8 cellular contexts compared by ENCODE assay signal in genomic region chr17:70137451-70138230, GRCh38. TPM values are rescaled to one million over a fixed set of nuclear protein-coding genes. Genes with fewer than 3 reads are reported as not detected.
A peak's percentile ranks its signal among the peaks of the same experiment; 100 is the strongest.
DNase-seq lines count a peak whose midpoint lies in the region; ATAC-seq and TF ChIP-seq lines count a peak whose summit lies in the region.

No MANE protein-coding gene starts in this region.

- H3K9me3 ChIP-seq in SK-N-SH = no peaks in the 10 kb centered on the region
- no peaks in the 10 kb centered on the region for H3K9me3 ChIP-seq in esophagus (ENCODE audit: control insufficient read depth in 2 of 2, insufficient read depth in 1 of 2, low read depth in 1 of 2, low read length in 1 of 2)
- no peaks in the 10 kb centered on the region for H3K9me3 ChIP-seq in naive thymus-derived CD4-positive, alpha-beta T cell (ENCODE audit: control insufficient read depth in 2 of 3, low read length in 3 of 3)
- no peaks in the 10 kb centered on the region for H3K9me3 ChIP-seq in vagina

- H3K9me2 ChIP-seq in SK-N-SH = no peaks in the 10 kb centered on the region

- no peak for TF ChIP-seq POLR2A in vagina (IDR thresholded peaks at IDR 0.05)

- no peaks in the 10 kb centered on the region for H3K36me3 Mint-ChIP-seq in naive thymus-derived CD4-positive, alpha-beta T cell

- DNase-seq in AG09309 (ENCODE audit: low read depth) (peak; percentile 90), SK-N-SH (no peak), vagina (ENCODE audit: extremely low spot score in 2 of 2) (peak in 1 of 2 donors; percentile 92), NCI-H446 (lab: John Stamatoyannopoulos, UW) (no peak)
- DNase-seq in naive thymus-derived CD4-positive, alpha-beta T cell = peak in 2 of 9 donors; percentile 1 to 23

- TF ChIP-seq CTCF in AG09309 (IDR thresholded peaks at IDR 0.05; ENCODE audit: control insufficient read depth, insufficient read depth, low read depth, low read length, missing control alignments) (no peak), SK-N-SH (IDR thresholded peaks at IDR 0.05) (no peak), vagina (IDR thresholded peaks at IDR 0.05) (no peak)

- H3K9me3 Mint-ChIP-seq in naive thymus-derived CD4-positive, alpha-beta T cell = no peaks in the 10 kb centered on the region

- H3K4me2 ChIP-seq in SK-N-SH = peak overlapping the region; percentile 56

- H3K4me3 Mint-ChIP-seq in naive thymus-derived CD4-positive, alpha-beta T cell = peak overlapping the region; percentile 10 to 79 (median 66)

- ATAC-seq in GM18870 (IDR thresholded peaks at IDR 0.05; ENCODE audit: unreplicated experiment) = peak; percentile 100
- ATAC-seq in HG03045 (IDR thresholded peaks at IDR 0.05; ENCODE audit: unreplicated experiment) = peak; percentile 99
- peak; percentile 44 for ATAC-seq in naive thymus-derived CD4-positive, alpha-beta T cell

- POLR2A ChIA-PET in SK-N-SH (lab: Yijun Ruan, JAX) = no interaction called here
- POLR2A ChIA-PET in naive thymus-derived CD4-positive, alpha-beta T cell (lab: Charles Lee) = no interaction called here

- CTCF ChIA-PET in SK-N-SH (lab: Yijun Ruan, JAX) = interaction anchor here (1.2 to 1.5 kb wide), 2 partner anchors 9 to 530 kb away, joined by 3 to 4 read pairs; no protein-coding TSS in a partner anchor
- CTCF ChIA-PET in naive thymus-derived CD4-positive, alpha-beta T cell (lab: Charles Lee) = no interaction called here

- no peaks in the 10 kb centered on the region for H3F3A ChIP-seq in SK-N-SH (replicated peaks; ENCODE audit: insufficient read depth)

- H3K79me2 ChIP-seq in SK-N-SH (ENCODE audit: insufficient read depth) = no peaks in the 10 kb centered on the region

- H3K4me1 Mint-ChIP-seq in naive thymus-derived CD4-positive, alpha-beta T cell = peaks cover 0 to 13% (median 11%) of the 10 kb centered on the region in 7 donors

- H3K27ac Mint-ChIP-seq in naive thymus-derived CD4-positive, alpha-beta T cell = peak overlapping the region in 3 of 9 donors; percentile 13 to 46 (median 22)

- intact Hi-C loops in naive thymus-derived CD4-positive, alpha-beta T cell (cut with micrococcal nuclease) = loop anchor here in 1 of 2 donors (2.0 kb wide), 1 partner anchor 531 kb away; no protein-coding TSS in a partner anchor
- intact Hi-C loops in vagina (cut with DNase I) = no loop called here

- TF ChIP-seq RAD21 in SK-N-SH (IDR thresholded peaks at IDR 0.05; ENCODE audit: low read length) = no peak

- H3K27me3 ChIP-seq in SK-N-SH (ENCODE audit: insufficient read depth) = no peaks in the 10 kb centered on the region
- no peaks in the 10 kb centered on the region for H3K27me3 ChIP-seq in esophagus (ENCODE audit: control insufficient read depth in 1 of 2, insufficient read depth in 2 of 2, low read length in 2 of 2)
- H3K27me3 ChIP-seq in naive thymus-derived CD4-positive, alpha-beta T cell (ENCODE audit: control insufficient read depth in 2 of 2, insufficient read depth in 2 of 2, low read length in 2 of 2) = no peaks in the 10 kb centered on the region
- no peaks in the 10 kb centered on the region for H3K27me3 ChIP-seq in vagina

- WGBS in SK-N-SH (ENCODE audit: low lambda C conversion rate) = 62% methylated on average over 9 of the region's 9 CpGs
- WGBS in esophagus, 2 donors = 8 to 11% methylated on average over 9 of the region's 9 CpGs

- H3K36me3 ChIP-seq in SK-N-SH (replicated peaks in 1 of 2; ENCODE audit: control insufficient read depth in 1 of 2, insufficient read depth in 2 of 2, low read length in 1 of 2) (no peaks in the 10 kb centered on the region), esophagus (ENCODE audit: control insufficient read depth in 2 of 2, insufficient read depth in 2 of 2, low read length in 1 of 2) (no peaks in the 10 kb centered on the region), vagina (no peaks in the 10 kb centered on the region)
- H3K36me3 ChIP-seq in naive thymus-derived CD4-positive, alpha-beta T cell (ENCODE audit: control insufficient read depth in 2 of 3, insufficient read depth in 3 of 3, low read length in 3 of 3) = no peaks in the 10 kb centered on the region

- H3K9ac ChIP-seq in SK-N-SH = peak overlapping the region; percentile 3; the same call in 1 of the 2 replicates

- H2AFZ ChIP-seq in SK-N-SH (ENCODE audit: low read depth) = peak overlapping the region; percentile 55

- peak overlapping the region in 1 of 2 experiments; percentile 48; a peak in 1 of 4 replicates for H3K27ac ChIP-seq in SK-N-SH (ENCODE audit: low read depth in 2 of 2, low read length in 1 of 2)
- H3K27ac ChIP-seq in esophagus (ENCODE audit: low read depth in 2 of 2, low read length in 1 of 2) = peak overlapping the region; percentile 15 to 66
- no peak overlapping the region for H3K27ac ChIP-seq in naive thymus-derived CD4-positive, alpha-beta T cell (ENCODE audit: low read depth, low read length)
- H3K27ac ChIP-seq in vagina = peak overlapping the region; percentile 78

- H4K20me1 ChIP-seq in SK-N-SH (ENCODE audit: insufficient read depth) = no peaks in the 10 kb centered on the region

- peaks cover 0 to 2% (median 0%) of the 10 kb centered on the region in 5 donors for H3K27me3 Mint-ChIP-seq in naive thymus-derived CD4-positive, alpha-beta T cell

- H3K4me1 ChIP-seq in SK-N-SH (ENCODE audit: control insufficient read depth in 1 of 2, insufficient read depth in 2 of 2, low read depth in 1 of 2, low read length in 1 of 2) (peaks cover 0 to 2% of the 10 kb centered on the region in 2 experiments; a peak in 2 of 4 replicates), esophagus (ENCODE audit: control insufficient read depth in 2 of 2, insufficient read depth in 2 of 2, low read length in 1 of 2) (no peaks in the 10 kb centered on the region), vagina (peaks cover 32% of the 10 kb centered on the region)
- H3K4me1 ChIP-seq in naive thymus-derived CD4-positive, alpha-beta T cell (ENCODE audit: control insufficient read depth in 2 of 2, insufficient read depth in 2 of 2, low read length in 2 of 2) = no peaks in the 10 kb centered on the region

- H3K4me3 ChIP-seq in AG09309 (ENCODE audit: control insufficient read depth, low read depth, low read length) (peak overlapping the region; percentile 19; the same call in 1 of the 2 replicates), SK-N-SH (ENCODE audit: low read depth in 2 of 2, low read length in 1 of 2) (peak overlapping the region in 1 of 2 experiments; percentile 28; a peak in 1 of 4 replicates), esophagus (ENCODE audit: low read depth in 1 of 2, low read length in 2 of 2) (peak overlapping the region in 1 of 2 donors; percentile 41), vagina (peak overlapping the region; percentile 29 to 38)
- H3K4me3 ChIP-seq in naive thymus-derived CD4-positive, alpha-beta T cell (ENCODE audit: low read length) = peak overlapping the region; percentile 2

- TF ChIP-seq EP300 in SK-N-SH (IDR thresholded peaks at IDR 0.05; ENCODE audit: borderline replicate concordance in 1 of 2, low read depth in 1 of 2, low read length in 1 of 2) = no peak

TF ChIP-seq in SK-N-SH, 30 proteins besides CTCF, POLR2A, EP300 and RAD21:
- no peak for TF ChIP-seq RFX5 (IDR thresholded peaks at IDR 0.05; ENCODE audit: low read length)
- TF ChIP-seq FOXM1 (IDR thresholded peaks at IDR 0.05; ENCODE audit: low read depth) = 0 out of 2 replicates have a peak, but pooled peaks have one; percentile 1
- TF ChIP-seq, protein P1, sequence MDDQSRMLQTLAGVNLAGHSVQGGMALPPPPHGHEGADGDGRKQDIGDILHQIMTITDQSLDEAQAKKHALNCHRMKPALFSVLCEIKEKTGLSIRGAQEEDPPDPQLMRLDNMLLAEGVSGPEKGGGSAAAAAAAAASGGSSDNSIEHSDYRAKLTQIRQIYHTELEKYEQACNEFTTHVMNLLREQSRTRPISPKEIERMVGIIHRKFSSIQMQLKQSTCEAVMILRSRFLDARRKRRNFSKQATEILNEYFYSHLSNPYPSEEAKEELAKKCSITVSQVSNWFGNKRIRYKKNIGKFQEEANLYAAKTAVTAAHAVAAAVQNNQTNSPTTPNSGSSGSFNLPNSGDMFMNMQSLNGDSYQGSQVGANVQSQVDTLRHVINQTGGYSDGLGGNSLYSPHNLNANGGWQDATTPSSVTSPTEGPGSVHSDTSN (IDR thresholded peaks at IDR 0.05) = peak; percentile 64
- peak; percentile 34; the same call in 1 of the 2 replicates for TF ChIP-seq MAX (IDR thresholded peaks at IDR 0.05; ENCODE audit: low read depth)

RNA-seq across cellular contexts. Expression of gene KCNJ2, which starts 31.7 kb away (rescaled TPM):
- polyA plus RNA-seq in SK-N-SH (2012; rRNA removed) (0.18 and 0.21 TPM in 2 replicates), esophagus (1 to 10 TPM; 1.9 to 3.1 TPM)
- polyA plus RNA-seq in SK-N-SH (2012; cell fraction: cytosol; rRNA removed) = 0.20 and 0.22 TPM in 2 replicates
- 0.08 and 0.25 TPM in 2 replicates for polyA plus RNA-seq in SK-N-SH (2012; cell fraction: nucleus; rRNA removed)
- total RNA-seq in naive thymus-derived CD4-positive, alpha-beta T cell = 1 to 10 TPM in 1 of 5 experiments, under 1 TPM in 3, not detected in 1; 0.05 to 1.5 (median 0.21) TPM
- not detected for polyA plus RNA-seq in naive thymus-derived CD4-positive, alpha-beta T cell
- 10.8 TPM for total RNA-seq in vagina

Comparison
In these comparisons a context has a peak if more than half of its experiments do, and no peak if none do; other contexts are left out.
1. ATAC-seq: peak in every context shown above with its lines; median percentile 100 in GM18870; 99 in HG03045; 44 in naive thymus-derived CD4-positive, alpha-beta T cell.